In the genomic region with DNA sequence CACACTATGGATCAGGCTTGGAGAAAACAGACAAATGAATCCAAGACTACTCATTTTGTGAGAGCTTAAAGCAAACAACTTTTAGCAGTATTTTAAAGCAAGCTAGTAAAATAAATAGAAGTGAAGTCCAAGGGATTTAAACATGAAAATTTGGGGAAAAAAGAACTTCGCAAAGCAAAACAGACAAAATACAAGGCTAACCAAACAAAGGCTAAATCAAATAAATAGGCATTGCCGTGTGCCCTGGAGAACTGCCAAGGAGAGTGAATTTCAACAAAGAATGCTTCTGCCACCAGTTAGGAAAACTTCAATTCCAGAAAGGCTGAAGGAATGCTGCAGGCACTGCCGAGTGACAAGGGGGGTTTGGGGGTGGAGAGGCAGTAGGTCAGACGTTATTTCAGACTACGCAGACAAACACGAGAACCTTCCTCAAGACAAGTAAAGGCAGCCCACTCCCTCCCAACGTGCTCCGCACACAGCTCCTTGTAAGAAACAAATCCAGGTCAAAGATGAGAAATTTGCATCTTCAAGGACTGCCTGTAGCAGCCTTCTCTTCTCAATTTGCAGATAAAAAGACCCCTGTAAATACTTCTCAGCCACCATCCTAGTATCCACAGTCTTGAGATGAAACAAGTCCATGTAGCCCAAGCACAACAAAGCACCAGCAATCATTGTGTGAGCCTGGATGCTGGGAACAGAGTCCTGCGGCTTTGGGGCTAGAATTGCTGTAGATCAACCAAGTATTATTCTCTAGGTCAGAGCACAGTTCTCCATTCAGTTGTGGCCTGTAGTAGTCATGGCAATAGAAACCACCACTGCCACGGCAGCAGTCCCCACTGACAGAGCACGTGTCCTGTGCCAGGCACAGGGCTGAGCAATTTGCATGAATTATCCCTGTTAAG, we compare ENCODE assay signal across 8 cellular contexts. TPM values are rescaled to one million over a fixed set of nuclear protein-coding genes. Genes with fewer than 3 reads are reported as not detected.
DNase-seq lines count a peak whose midpoint lies in the region; ATAC-seq lines count a peak whose summit lies in the region.

No MANE protein-coding gene starts in this region.

- H3K27ac Mint-ChIP-seq in activated CD4-positive, alpha-beta memory T cell treated with anti-CD3 and anti-CD28 coated beads for 36 hours: no peak overlapping the region

- peaks cover 3% of the 10 kb centered on the region for H3K4me1 Mint-ChIP-seq in activated CD4-positive, alpha-beta memory T cell treated with anti-CD3 and anti-CD28 coated beads for 36 hours (ENCODE audit: low read depth)

- CTCF ChIA-PET in activated CD4-positive, alpha-beta memory T cell treated with anti-CD3 and anti-CD28 coated beads for 36 hours (lab: Charles Lee): interaction anchor here (1.0 kb wide), 1 partner anchor 884 kb away, joined by 3 read pairs; no protein-coding TSS in a partner anchor

- no peak overlapping the region for H2BK120ac ChIP-seq in neuronal stem cell (ENCODE audit: low read depth, low read length)

- intact Hi-C loops in activated CD4-positive, alpha-beta memory T cell treated with anti-CD3 and anti-CD28 coated beads for 36 hours (cut with micrococcal nuclease): no loop called here

- no peak overlapping the region for H2BK5ac ChIP-seq in neuronal stem cell (ENCODE audit: low read length)

- H3K4me3 Mint-ChIP-seq in activated CD4-positive, alpha-beta memory T cell treated with anti-CD3 and anti-CD28 coated beads for 36 hours: no peak overlapping the region

- peaks cover 4% of the 10 kb centered on the region for H3K27me3 Mint-ChIP-seq in activated CD4-positive, alpha-beta memory T cell treated with anti-CD3 and anti-CD28 coated beads for 36 hours

- no peak overlapping the region for H4K8ac ChIP-seq in neuronal stem cell (ENCODE audit: low read depth, low read length)

- H3K9me3 ChIP-seq in neuronal stem cell (replicated peaks in 1 of 2; ENCODE audit: control insufficient read depth in 2 of 2, insufficient read depth in 1 of 2, low read depth in 1 of 2, low read length in 2 of 2): no peaks in the 10 kb centered on the region

- no peaks in the 10 kb centered on the region for H3K36me3 Mint-ChIP-seq in activated CD4-positive, alpha-beta memory T cell treated with anti-CD3 and anti-CD28 coated beads for 36 hours

- no peak overlapping the region for H3K27ac ChIP-seq in neuronal stem cell (replicated peaks; ENCODE audit: low read length)

- no peaks in the 10 kb centered on the region for H3K27me3 ChIP-seq in neuronal stem cell (ENCODE audit: control insufficient read depth in 3 of 3, insufficient read depth in 3 of 3, low read depth in 1 of 3, low read length in 3 of 3)

- H3K36me3 ChIP-seq in neuronal stem cell (replicated peaks in 1 of 2; ENCODE audit: control insufficient read depth in 2 of 2, insufficient read depth in 2 of 2, low read length in 2 of 2): no peaks in the 10 kb centered on the region

- POLR2A ChIA-PET in activated CD4-positive, alpha-beta memory T cell treated with anti-CD3 and anti-CD28 coated beads for 36 hours (lab: Charles Lee): no interaction called here

- no peak overlapping the region for H3K4ac ChIP-seq in neuronal stem cell (ENCODE audit: low read length)

- H3K14ac ChIP-seq in neuronal stem cell (ENCODE audit: low read length): no peak overlapping the region

- ATAC-seq in HG02610 (IDR thresholded peaks at IDR 0.05; ENCODE audit: unreplicated experiment) (no peak), HG03159 (IDR thresholded peaks at IDR 0.05; ENCODE audit: unreplicated experiment) (no peak), HG03135 (IDR thresholded peaks at IDR 0.05; ENCODE audit: unreplicated experiment) (no peak)

- no peaks in the 10 kb centered on the region for H3K9me3 Mint-ChIP-seq in activated CD4-positive, alpha-beta memory T cell treated with anti-CD3 and anti-CD28 coated beads for 36 hours

- peaks cover 7 to 30% of the 10 kb centered on the region in 2 donors for H3K4me1 ChIP-seq in neuronal stem cell (ENCODE audit: control insufficient read depth in 2 of 2, insufficient read depth in 1 of 2, low read depth in 1 of 2, low read length in 2 of 2)

- no peak overlapping the region for H2BK12ac ChIP-seq in neuronal stem cell (ENCODE audit: low read length)

- H3K4me3 ChIP-seq in neuronal stem cell (ENCODE audit: low read length in 2 of 2): no peak overlapping the region

- H2AFZ ChIP-seq in neuronal stem cell (ENCODE audit: low read length): peak overlapping the region; percentile 71

- no peak overlapping the region for H2AK5ac ChIP-seq in neuronal stem cell (ENCODE audit: low read depth, low read length)

- H3K23ac ChIP-seq in neuronal stem cell (ENCODE audit: low read depth, low read length, poor library complexity): no peak overlapping the region

- no peak overlapping the region for H2BK15ac ChIP-seq in neuronal stem cell (ENCODE audit: low read length)

- no CpG with 5 or more reads among the region's 11 CpGs for WGBS in neuronal stem cell (ENCODE audit: extremely low coverage in 2 of 2, insufficient read length in 2 of 2, insufficient replicate concordance in 1 of 2), 2 donors

- H4K91ac ChIP-seq in neuronal stem cell (ENCODE audit: low read depth, low read length, poor library complexity): no peak overlapping the region

- DNase-seq in Daoy (ENCODE audit: low read depth): peak; percentile 53
- peak; percentile 22 to 72 for DNase-seq in NCI-H526 (lab: John Stamatoyannopoulos, UW)
- DNase-seq in fibroblast of peridontal ligament (ENCODE audit: extremely low read depth): peak; percentile 80
- DNase-seq in neuronal stem cell (ENCODE audit: low spot score): peak; percentile 12
- DNase-seq in activated CD4-positive, alpha-beta memory T cell treated with anti-CD3 and anti-CD28 coated beads for 36 hours: no peak

- H3K79me1 ChIP-seq in neuronal stem cell (ENCODE audit: low read depth, low read length): no peaks in the 10 kb centered on the region

- H3K4me2 ChIP-seq in neuronal stem cell (ENCODE audit: insufficient read depth, low read length, poor library complexity, severe bottlenecking): no peak overlapping the region

- no peak overlapping the region for H3K18ac ChIP-seq in neuronal stem cell (ENCODE audit: low read length)

- no peak overlapping the region for H3K9ac ChIP-seq in neuronal stem cell (ENCODE audit: low read depth, low read length, poor library complexity)

RNA-seq across cellular contexts. Expression of gene EFCAB11, which starts 43.3 kb away (rescaled TPM):
- total RNA-seq in Daoy (2014; rRNA removed; shearing (Covaris generic)): 22.5 and 36.9 TPM in 2 replicates
- 10.6 TPM for polyA plus RNA-seq in neuronal stem cell (2013, experiment 1 of 2)
- polyA plus RNA-seq in neuronal stem cell (2013, experiment 2 of 2): 10.6 TPM
- 10 to 100 TPM; 10.6 to 10.8 TPM for total RNA-seq in activated CD4-positive, alpha-beta memory T cell treated with anti-CD3 and anti-CD28 coated beads for 36 hours

RNA-seq across cellular contexts. Expression of gene TDP1, which starts 44.5 kb away (rescaled TPM):
- total RNA-seq in Daoy (2014; rRNA removed; shearing (Covaris generic)): 48.1 and 50.6 TPM in 2 replicates
- polyA plus RNA-seq in neuronal stem cell (2013, experiment 1 of 2): 38.0 TPM
- polyA plus RNA-seq in neuronal stem cell (2013, experiment 2 of 2): 38.0 TPM
- 10 to 100 TPM; 99.3 TPM for total RNA-seq in activated CD4-positive, alpha-beta memory T cell treated with anti-CD3 and anti-CD28 coated beads for 36 hours
